In genomic region chrX:119393144-119393543, GRCh38 we compare ENCODE assay signal across 11 cellular contexts.
"Had no signal": no experiment of that assay in that cellular context is flagged by ENCODE, and none has a peak within 500 bp of the region (broad histone marks: within the 10 kb centered on the region; RNA-seq: fewer than 3 reads in every experiment).

No MANE protein-coding gene starts in this region.

- H3K9me3 ChIP-seq: HAP-1 had no signal

- DNase-seq: GM23248, GOT3, H7, H9, HCEC 1CT, HFFc6 had no signal

- H3K27ac ChIP-seq: GM23248 had no signal

- H3K9ac ChIP-seq: GM23248 had no signal

- H3K4me2 ChIP-seq: GM23338 had no signal

- H2AFZ ChIP-seq: GM23248, GM23338 had no signal

- FAIRE-seq: H1, H54 had no signal

- H3K36me3 ChIP-seq: HAP-1 had no signal

- ATAC-seq: GM23338, HCT116 had no signal

- H3K4me3 ChIP-seq: GM23248, GM23338, HAP-1 had no signal
